Comparison of ENCODE assay signal across 8 cellular contexts in the genomic region with DNA sequence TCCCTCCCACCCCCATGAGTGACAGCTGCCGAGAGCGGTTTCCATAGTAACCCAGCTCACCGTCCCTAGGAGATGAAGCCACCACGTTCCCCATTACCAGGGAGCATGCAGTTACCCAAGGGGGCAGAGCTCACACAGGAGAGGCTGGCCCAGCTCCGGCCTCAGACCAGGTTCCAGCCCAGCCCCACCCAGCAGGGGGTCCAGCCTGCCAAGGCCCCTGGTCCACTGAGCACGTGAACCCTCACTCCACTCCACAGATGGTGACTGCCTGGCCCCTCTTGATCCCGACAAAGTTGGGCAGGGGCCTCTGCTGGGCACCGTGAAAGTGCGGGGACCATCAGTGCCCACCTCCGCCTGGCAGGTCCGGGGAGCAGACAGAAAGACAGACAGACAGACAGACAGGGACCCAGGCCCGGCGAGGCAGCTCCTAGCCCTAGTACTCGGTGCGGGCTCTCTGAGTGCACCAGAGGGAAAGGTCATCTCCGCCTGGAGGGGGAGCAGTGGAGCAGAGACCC.
DNase-seq lines count a peak whose midpoint lies in the region; ATAC-seq and TF ChIP-seq lines count a peak whose summit lies in the region.

No MANE protein-coding gene starts in this region.

- ATAC-seq in HG03025 (IDR thresholded peaks at IDR 0.05; ENCODE audit: low FRiP score, unreplicated experiment), result no peak

- TF ChIP-seq POLR2A in NB4 (IDR thresholded peaks at IDR 0.05; ENCODE audit: extremely low read depth, insufficient read length), result no peak

- no peak overlapping the region for H3K4me3 ChIP-seq in NB4 (ENCODE audit: low read depth, low read length)

- DNase-seq in NCI-H1436 (lab: John Stamatoyannopoulos, UW) (peak; percentile 72), NCI-H1436 treated with DMSO at 0.1 percent for 48 hours (lab: John Stamatoyannopoulos, UW) (no peak), NB4 (ENCODE audit: low read depth) (peak; percentile 27), activated T-cell treated with anti-CD3 and anti-CD28 coated beads for 48 hours (ENCODE audit: low read depth) (peak; percentile 13), head of caudate nucleus (peak in 40 of 42 donors; percentile 21 to 90 (median 60)), NCI-H2081 treated with DMSO at 0.1 percent for 48 hours (lab: John Stamatoyannopoulos, UW) (no peak)
- DNase-seq in stimulated activated CD4-positive, alpha-beta T cell treated with anti-CD3 and anti-CD28 coated beads, Interleukin-2, amount 100 ng/mL, for 4 hours (ENCODE audit: low read depth), result peak; percentile 32

- intact Hi-C loops in head of caudate nucleus (cut with DNase I), result no loop called here

- peak; percentile 63 for TF ChIP-seq CTCF in NB4 (IDR thresholded peaks at IDR 0.05; ENCODE audit: low read depth, low read length)

Comparison
In these comparisons a context has a peak if more than half of its experiments do, and no peak if none do; other contexts are left out.
1. DNase-seq: peak in NCI-H1436 (single experiment), NB4 (single experiment), activated T-cell treated with anti-CD3 and anti-CD28 coated beads for 48 hours (single experiment), head of caudate nucleus (40 of 42) and stimulated activated CD4-positive, alpha-beta T cell treated with anti-CD3 and anti-CD28 coated beads, Interleukin-2, amount 100 ng/mL, for 4 hours (single experiment); none in NCI-H1436 treated with DMSO at 0.1 percent for 48 hours (single experiment) and NCI-H2081 treated with DMSO at 0.1 percent for 48 hours (single experiment).